In the genomic region with DNA sequence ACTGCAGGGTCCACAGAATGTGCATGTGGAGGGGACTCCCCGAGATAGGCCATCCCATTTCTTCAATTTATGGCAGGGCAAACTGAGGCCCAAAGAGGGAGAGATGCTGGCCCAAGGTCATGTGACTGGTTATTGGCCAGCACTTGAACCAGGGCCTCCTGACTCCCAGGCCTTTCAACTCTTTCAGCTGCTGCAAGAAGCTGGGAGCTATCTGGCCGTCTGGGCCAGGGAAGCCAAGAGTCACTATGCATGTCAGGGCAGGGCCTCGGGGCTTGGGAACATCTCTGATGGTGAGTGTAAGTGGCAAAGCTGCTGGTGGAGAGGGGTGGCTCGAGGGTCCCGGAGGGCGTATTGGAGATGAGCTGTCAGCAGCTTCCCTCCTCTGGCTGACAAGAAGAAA, we compare ENCODE assay signal across 26 cellular contexts. TPM values are rescaled to one million over a fixed set of nuclear protein-coding genes. Genes with fewer than 3 reads are reported as not detected.
DNase-seq lines count a peak whose midpoint lies in the region; ATAC-seq, FAIRE-seq and TF ChIP-seq lines count a peak whose summit lies in the region.
"Had no signal": no experiment of that assay in that cellular context is flagged by ENCODE, and none has a peak within 500 bp of the region (broad histone marks: within the 10 kb centered on the region; RNA-seq: fewer than 3 reads in every experiment).

No MANE protein-coding gene starts in this region.

- peak overlapping the region in 1 of 2 experiments; percentile 99; a peak in 2 of 4 replicates for H3K27ac ChIP-seq in SK-N-SH (ENCODE audit: low read depth in 2 of 2, low read length in 1 of 2)
- H3K27ac ChIP-seq in H1 (ENCODE audit: low read depth, low read length): no peak overlapping the region
- no peak overlapping the region for H3K27ac ChIP-seq in OCI-LY7 (ENCODE audit: low read depth, low read length, poor library complexity, severe bottlenecking)
- H3K27ac ChIP-seq: 22Rv1, Peyer's patch, transverse colon had no signal

- no peak overlapping the region for H4K5ac ChIP-seq in H1 (ENCODE audit: insufficient read length, low read depth, low read length)

- CTCF ChIA-PET in SK-N-SH (lab: Yijun Ruan, JAX) (interaction anchor here (1.5 to 9.2 kb wide), 3 partner anchors 9 to 121 kb away, joined by 3 to 84 read pairs (median 48); partner anchors contain the start of gene LTBP2), H1 (lab: Charles Lee; ENCODE audit: partially characterized antibody) (interaction anchor here (2.1 kb wide), 1 partner anchor 15 kb away, joined by 5 read pairs; no protein-coding TSS in a partner anchor), OCI-LY7 (lab: Charles Lee; ENCODE audit: unreplicated experiment) (interaction anchor here (0.5 kb wide), 1 partner anchor 116 kb away, joined by 6 read pairs; no protein-coding TSS in a partner anchor)

- H3K4me2 ChIP-seq in SK-N-SH (peak overlapping the region; percentile 39; the same call in 1 of the 2 replicates), H1 (ENCODE audit: insufficient read depth in 1 of 2, low read depth in 2 of 2, low read length in 2 of 2) (no peak overlapping the region), OCI-LY7 (ENCODE audit: low read length) (no peak overlapping the region)

- peaks cover 46% of the 10 kb centered on the region for H3F3A ChIP-seq in SK-N-SH (replicated peaks; ENCODE audit: insufficient read depth)

- H3K9me2 ChIP-seq in SK-N-SH: no peaks in the 10 kb centered on the region
- no peaks in the 10 kb centered on the region for H3K9me2 ChIP-seq in OCI-LY7 (ENCODE audit: insufficient read depth, low read length)

- H2BK15ac ChIP-seq in H1 (ENCODE audit: low read length): no peak overlapping the region

- no peak for TF ChIP-seq POLR2A in H1 (IDR thresholded peaks at IDR 0.05; ENCODE audit: control extremely low read depth in 1 of 2, low read depth in 2 of 2, low read length in 2 of 2)

- H3K27me3 ChIP-seq in SK-N-SH (ENCODE audit: insufficient read depth) (no peaks in the 10 kb centered on the region), H1 (replicated peaks in 1 of 4; ENCODE audit: control insufficient read depth in 3 of 4, extremely low read depth in 1 of 4, insufficient read depth in 3 of 4, low read length in 3 of 4) (no peaks in the 10 kb centered on the region; a peak in 1 of 7 replicates)
- H3K27me3 ChIP-seq: heart left ventricle, Peyer's patch, transverse colon had no signal

- POLR2A ChIA-PET in SK-N-SH (lab: Yijun Ruan, JAX): no interaction called here
- POLR2A ChIA-PET in H1 (lab: Charles Lee; ENCODE audit: partially characterized antibody): interaction anchor here (1.3 kb wide), 1 partner anchor 23 kb away, joined by 3 read pairs; no protein-coding TSS in a partner anchor
- POLR2A ChIA-PET in OCI-LY7 (lab: Charles Lee): interaction anchor here (1.0 kb wide), 1 partner anchor 19 kb away, joined by 3 read pairs; no protein-coding TSS in a partner anchor

- H3K79me2 ChIP-seq in SK-N-SH (ENCODE audit: insufficient read depth): peaks cover 9% of the 10 kb centered on the region; the same call in 1 of the 2 replicates
- H3K79me2 ChIP-seq in H1 (ENCODE audit: control insufficient read depth in 1 of 2, insufficient read depth in 2 of 2, low read length in 2 of 2): no peaks in the 10 kb centered on the region
- H3K79me2 ChIP-seq in OCI-LY7 (ENCODE audit: insufficient read depth, low read depth, low read length): no peaks in the 10 kb centered on the region

- no peak for TF ChIP-seq CTCF in SK-N-SH (IDR thresholded peaks at IDR 0.05)
- no peak for TF ChIP-seq CTCF in H1 (IDR thresholded peaks at IDR 0.05; ENCODE audit: control extremely low read depth in 1 of 3, insufficient read depth in 1 of 3, low read depth in 1 of 3, low read length in 3 of 3)
- no peak for TF ChIP-seq CTCF in nephron (IDR thresholded peaks at IDR 0.05; ENCODE audit: unreplicated experiment in 3 of 3)
- no peak for TF ChIP-seq CTCF in OCI-LY7 (conservative IDR thresholded peaks at IDR 0.05; ENCODE audit: low read length)

- peaks cover 21% of the 10 kb centered on the region for H3K27me3 Mint-ChIP-seq in nephron (ENCODE audit: low read depth)

- peak overlapping the region; percentile 52 for H3K9ac ChIP-seq in SK-N-SH
- H3K9ac ChIP-seq in H1 (replicated peaks in 1 of 4; ENCODE audit: extremely low read depth in 1 of 4, low read depth in 3 of 4, low read length in 3 of 4): no peak overlapping the region

- no peak overlapping the region; the same call in 1 of the 2 replicates for H2BK12ac ChIP-seq in H1 (ENCODE audit: low read depth, low read length)

- intact Hi-C loops in OCI-LY7 (cut with micrococcal nuclease; ENCODE audit: unreplicated experiment): no loop called here

- TF ChIP-seq RAD21 in SK-N-SH (IDR thresholded peaks at IDR 0.05; ENCODE audit: low read length) (no peak), H1 (IDR thresholded peaks at IDR 0.05 in 1 of 2, conservative IDR thresholded peaks at IDR 0.05 in 1 of 2; ENCODE audit: low read depth in 2 of 2, low read length in 2 of 2) (no peak)

- H3K4me1 Mint-ChIP-seq in nephron: peaks cover 30% of the 10 kb centered on the region

- H4K20me1 ChIP-seq in SK-N-SH (ENCODE audit: insufficient read depth) (no peaks in the 10 kb centered on the region), H1 (replicated peaks in 1 of 2; ENCODE audit: control insufficient read depth in 1 of 2, insufficient read depth in 2 of 2, low read length in 2 of 2) (no peaks in the 10 kb centered on the region), OCI-LY7 (ENCODE audit: insufficient read depth, low read length) (no peaks in the 10 kb centered on the region)

- no peaks in the 10 kb centered on the region for H3K79me1 ChIP-seq in H1 (ENCODE audit: low read depth, low read length)

- no peak for ATAC-seq in SK-N-SH treated with all-trans-retinoic acid at 6 μM for 48 hours
- ATAC-seq: activated T-cell treated with anti-CD3 and anti-CD28 coated beads, Interleukin-2, amount 50 U/mL, for 4 hours; heart left ventricle; left cardiac atrium; sciatic nerve had no signal

- no peaks in the 10 kb centered on the region; the same call in 1 of the 2 replicates for H3K23me2 ChIP-seq in H1 (ENCODE audit: low read depth, low read length)

- H3K4me1 ChIP-seq in SK-N-SH (ENCODE audit: control insufficient read depth in 1 of 2, insufficient read depth in 2 of 2, low read depth in 1 of 2, low read length in 1 of 2) (peaks cover 14 to 39% of the 10 kb centered on the region in 2 experiments; a peak in 3 of 4 replicates), H1 (replicated peaks in 1 of 4; ENCODE audit: control insufficient read depth in 3 of 4, insufficient read depth in 4 of 4, low read length in 3 of 4) (peaks cover 2 to 5% (median 3%) of the 10 kb centered on the region in 4 experiments; a peak in 4 of 7 replicates), OCI-LY7 (ENCODE audit: insufficient read depth, low read length, poor library complexity, severe bottlenecking) (peaks cover 14% of the 10 kb centered on the region)

- H2BK20ac ChIP-seq in H1 (ENCODE audit: low read length): 0 out of 2 replicates have a peak overlapping the region, but pooled peaks have one; percentile 32

- H3K9me3 Mint-ChIP-seq in nephron: no peaks in the 10 kb centered on the region
- H3K9me3 Mint-ChIP-seq: activated T-cell treated with anti-CD3 and anti-CD28 coated beads, Interleukin-2, amount 50 U/mL, for 4 hours; nephron progenitor cell had no signal

- no peak overlapping the region for H2AK5ac ChIP-seq in H1 (ENCODE audit: low read depth, low read length)

- no peak overlapping the region for H3K14ac ChIP-seq in H1 (ENCODE audit: insufficient read length)

- 79% methylated on average over 6 of the region's 6 CpGs for WGBS in SK-N-SH (ENCODE audit: low lambda C conversion rate)
- 81% methylated on average over 6 of the region's 6 CpGs; no CpG with 5 or more reads in 1 of the 2 experiments for WGBS in H1 (ENCODE audit: extremely low coverage in 1 of 2, insufficient coverage in 1 of 2, insufficient read length in 1 of 2, insufficient replicate concordance in 2 of 2, low coverage in 1 of 2, low lambda C conversion rate in 2 of 2, missing lambda C conversion rate in 1 of 2), 2 experiments

- H3K27ac Mint-ChIP-seq in nephron: peak overlapping the region in 2 of 3 experiments; percentile 10 to 31
- H3K27ac Mint-ChIP-seq: nephron progenitor cell had no signal

- no peak overlapping the region for H3K4me3 Mint-ChIP-seq in nephron
- H3K4me3 Mint-ChIP-seq: activated T-cell treated with anti-CD3 and anti-CD28 coated beads, Interleukin-2, amount 50 U/mL, for 4 hours; nephron progenitor cell had no signal

- no peak for DNase-seq in SK-N-SH
- no peak for DNase-seq in HTR-8/SVneo (ENCODE audit: insufficient read length, low spot score)
- DNase-seq in H1 (ENCODE audit: low read depth in 1 of 2, low spot score in 2 of 2): no peak
- no peak for DNase-seq in OCI-LY7 (ENCODE audit: low spot score)
- DNase-seq in central memory CD4-positive, alpha-beta T cell: no peak
- no peak for DNase-seq in stimulated activated CD4-positive, alpha-beta T cell treated with anti-CD3 and anti-CD28 coated beads, Interleukin-4, amount 100 ng/mL, for 24 hours
- DNase-seq: activated CD4-positive, alpha-beta T cell treated with anti-CD3 and anti-CD28 coated beads for 48 hours; activated T-cell treated with anti-CD3 and anti-CD28 coated beads, Interleukin-2, amount 50 U/mL, for 4 hours; dermis blood vessel endothelial cell; DMS153; left cardiac atrium; midbrain; NCI-H1694; NCI-H2171; NCI-H510A treated with DMSO at 0.1 percent for 48 hours; nephron progenitor cell; NK-92 treated with Interleukin-12 subunit alpha and Interleukin-12 subunit beta, amount 100 ng/mL, for 24 hours; transverse colon had no signal

- no peaks in the 10 kb centered on the region for H3K36me3 Mint-ChIP-seq in nephron (ENCODE audit: low read depth)

- no peak overlapping the region for H3K23ac ChIP-seq in H1 (ENCODE audit: insufficient read length)

- no TSS peak for BruUV-seq in OCI-LY7 (replicated peaks; lab: Mats Ljungman, UMichigan)

- no peak overlapping the region for H3K4me3 ChIP-seq in SK-N-SH (ENCODE audit: low read depth in 2 of 2, low read length in 1 of 2)
- no peak overlapping the region for H3K4me3 ChIP-seq in H1 (ENCODE audit: extremely low read depth in 1 of 4, insufficient read depth in 2 of 4, low read depth in 3 of 4, low read length in 4 of 4)
- H3K4me3 ChIP-seq in OCI-LY7 (ENCODE audit: low read depth, low read length, poor library complexity, severe bottlenecking): no peak overlapping the region
- H3K4me3 ChIP-seq: heart left ventricle, Peyer's patch, transverse colon had no signal

- H4K8ac ChIP-seq in H1 (ENCODE audit: extremely low read depth, insufficient read depth, low read length): no peak overlapping the region

- TF ChIP-seq EP300 in SK-N-SH (IDR thresholded peaks at IDR 0.05; ENCODE audit: borderline replicate concordance in 1 of 2, low read depth in 1 of 2, low read length in 1 of 2): no peak
- no peak for TF ChIP-seq EP300 in H1 (IDR thresholded peaks at IDR 0.05; ENCODE audit: borderline replicate concordance in 1 of 2, low read depth in 2 of 2, low read length in 2 of 2)

- H2BK120ac ChIP-seq in H1 (replicated peaks; ENCODE audit: low read depth, low read length): no peak overlapping the region

- H3K56ac ChIP-seq in H1 (replicated peaks; ENCODE audit: insufficient read length, low read depth, low read length): no peak overlapping the region

- FAIRE-seq in HTR-8/SVneo (lab: Jason Lieb, UNC) (peak; percentile 23), H1 (lab: Jason Lieb, UNC) (no peak)
- FAIRE-seq: endometrium, G401.6 had no signal

- H4K91ac ChIP-seq in H1 (replicated peaks; ENCODE audit: insufficient read length, low read length): no peak overlapping the region

- H3K36me3 ChIP-seq in SK-N-SH (replicated peaks in 1 of 2; ENCODE audit: control insufficient read depth in 1 of 2, insufficient read depth in 2 of 2, low read length in 1 of 2) (no peaks in the 10 kb centered on the region), H1 (ENCODE audit: control insufficient read depth in 2 of 4, insufficient read depth in 4 of 4, low read length in 3 of 4) (no peaks in the 10 kb centered on the region), OCI-LY7 (ENCODE audit: insufficient read depth, low read length) (no peaks in the 10 kb centered on the region)
- H3K36me3 ChIP-seq: heart left ventricle, Peyer's patch, transverse colon had no signal

- H3K9me3 ChIP-seq in SK-N-SH (no peaks in the 10 kb centered on the region), H1 (ENCODE audit: insufficient read depth in 2 of 2, low read depth in 1 of 2, low read length in 1 of 2) (no peaks in the 10 kb centered on the region), OCI-LY7 (ENCODE audit: low read length) (no peaks in the 10 kb centered on the region)
- H3K9me3 ChIP-seq: heart left ventricle, Peyer's patch, transverse colon had no signal

- no peak overlapping the region for H2BK5ac ChIP-seq in H1 (ENCODE audit: low read depth, low read length)

- no peak overlapping the region for H3K4ac ChIP-seq in H1 (replicated peaks; ENCODE audit: insufficient read length, low read depth, low read length)

- no peak overlapping the region for H3K18ac ChIP-seq in H1 (ENCODE audit: extremely low read depth, low read length)

- H2AFZ ChIP-seq in SK-N-SH (ENCODE audit: low read depth): no peak overlapping the region
- H2AFZ ChIP-seq in H1 (ENCODE audit: low read length): no peak overlapping the region
- no peak overlapping the region for H2AFZ ChIP-seq in OCI-LY7 (ENCODE audit: low read length)

RNA-seq across cellular contexts. Expression of gene LTBP2, which starts 9.5 kb away (rescaled TPM):
- polyA plus RNA-seq in SK-N-SH (2012; rRNA removed) (34.4 and 58.8 TPM in 2 replicates), H1 (2011; rRNA removed) (0.48 and 0.67 TPM in 2 replicates)
- polyA plus RNA-seq in SK-N-SH (2012; cell fraction: cytosol; rRNA removed): 30.9 and 41.3 TPM in 2 replicates
- 136 and 138 TPM in 2 replicates for polyA plus RNA-seq in SK-N-SH (2012; cell fraction: nucleus; rRNA removed)
- 0.59 and 0.89 TPM in 2 replicates for total RNA-seq in H1 (2021; fragmentation: NEBNext Ultra II Directional; extraction: Animal tissue kit (Norgen Biotek cat#: 25700))
- 0.41 TPM for polyA plus RNA-seq in H1 (2011; cell fraction: cytosol; rRNA removed)
- polyA plus RNA-seq in H1 (2011; cell fraction: nucleus; rRNA removed): 1.7 TPM
- polyA plus RNA-seq in H1 (2012, experiment 1 of 2): 0.46 to 0.62 TPM (median 0.55 TPM) in 4 replicates
- 0.34 TPM for polyA plus RNA-seq in H1 (2012, experiment 2 of 2)
- polyA plus RNA-seq in H1 (2013, experiment 1 of 2): 0.32 TPM
- polyA plus RNA-seq in H1 (2013, experiment 2 of 2): 0.28 TPM
- polyA minus RNA-seq in H1 (2011; rRNA and poly(A)+ RNA removed): 0.51 and 0.66 TPM in 2 replicates
- polyA minus RNA-seq in H1 (2011; cell fraction: cytosol; rRNA and poly(A)+ RNA removed): 0.73 TPM
- polyA minus RNA-seq in H1 (2011; cell fraction: nucleus; rRNA and poly(A)+ RNA removed): 1.4 TPM
- total RNA-seq in OCI-LY7 (2014; rRNA removed; shearing (Covaris generic)): 0.21 and 0.25 TPM in 2 replicates
- 0.15 and 0.35 TPM in 2 replicates for total RNA-seq in OCI-LY7 (2022)
